16 cellular contexts compared by ENCODE assay signal in genomic region chr5:2190549-2190948, GRCh38.
DNase-seq lines count a peak whose midpoint lies in the region; ATAC-seq and TF ChIP-seq lines count a peak whose summit lies in the region.
"Had no signal": no experiment of that assay in that cellular context is flagged by ENCODE, and none has a peak within 500 bp of the region (broad histone marks: within the 10 kb centered on the region; RNA-seq: fewer than 3 reads in every experiment).

No MANE protein-coding gene starts in this region.

- no peaks in the 10 kb centered on the region for H3K36me3 ChIP-seq in suprapubic skin
- H3K36me3 ChIP-seq: BLaER1 had no signal

- H3K9me3 ChIP-seq in right cardiac atrium (ENCODE audit: control insufficient read depth, low read length), result peaks cover 4% of the 10 kb centered on the region
- H3K9me3 ChIP-seq in suprapubic skin, result no peaks in the 10 kb centered on the region

- 65% methylated on average over 9 of the region's 9 CpGs for WGBS in right cardiac atrium
- 65% methylated on average over 9 of the region's 9 CpGs for whole genome bisulfite sequencing in suprapubic skin

- no peaks in the 10 kb centered on the region for H3K36me3 Mint-ChIP-seq in natural killer cell treated with Interleukin-12 subunit alpha and Interleukin-12 subunit beta and Interleukin-15 and Interleukin-18, amount 100 ng/mL, for 72 hours
- H3K36me3 Mint-ChIP-seq: CD14-positive monocyte; CD4-positive, alpha-beta memory T cell had no signal

- H3K4me3 Mint-ChIP-seq in natural killer cell treated with Interleukin-12 subunit alpha and Interleukin-12 subunit beta and Interleukin-15 and Interleukin-18, amount 100 ng/mL, for 72 hours, result no peak overlapping the region
- H3K4me3 Mint-ChIP-seq: CD14-positive monocyte; CD4-positive, alpha-beta memory T cell; H9 had no signal

- H3K27ac ChIP-seq in right cardiac atrium (ENCODE audit: low read length) (no peak overlapping the region), suprapubic skin (no peak overlapping the region)
- H3K27ac ChIP-seq: BLaER1 had no signal

- no peak for TF ChIP-seq CTCF in suprapubic skin (IDR thresholded peaks at IDR 0.05)

- H3K9me3 Mint-ChIP-seq in natural killer cell treated with Interleukin-12 subunit alpha and Interleukin-12 subunit beta and Interleukin-15 and Interleukin-18, amount 100 ng/mL, for 72 hours, result no peaks in the 10 kb centered on the region

- no peak overlapping the region for H3K27ac Mint-ChIP-seq in natural killer cell treated with Interleukin-12 subunit alpha and Interleukin-12 subunit beta and Interleukin-15 and Interleukin-18, amount 100 ng/mL, for 72 hours
- H3K27ac Mint-ChIP-seq: CD14-positive monocyte; CD4-positive, alpha-beta memory T cell; H9 had no signal

- no peaks in the 10 kb centered on the region for H3K4me1 ChIP-seq in right cardiac atrium (ENCODE audit: control insufficient read depth, insufficient read depth, low read length)
- no peaks in the 10 kb centered on the region for H3K4me1 ChIP-seq in suprapubic skin

- no peak for TF ChIP-seq EP300 in suprapubic skin (IDR thresholded peaks at IDR 0.05)

- no peaks in the 10 kb centered on the region for H3K4me1 Mint-ChIP-seq in natural killer cell treated with Interleukin-12 subunit alpha and Interleukin-12 subunit beta and Interleukin-15 and Interleukin-18, amount 100 ng/mL, for 72 hours (ENCODE audit: low read depth in 2 of 2)
- H3K4me1 Mint-ChIP-seq: CD14-positive monocyte; CD4-positive, alpha-beta memory T cell; H9 had no signal

- intact Hi-C loops in cardiac septum (cut with DNase I), result no loop called here
- intact Hi-C loops in right cardiac atrium (cut with DNase I), result no loop called here

- no peak for TF ChIP-seq POLR2A in suprapubic skin (IDR thresholded peaks at IDR 0.05)

- H3K27me3 Mint-ChIP-seq in natural killer cell treated with Interleukin-12 subunit alpha and Interleukin-12 subunit beta and Interleukin-15 and Interleukin-18, amount 100 ng/mL, for 72 hours, result peaks cover 0 to 7% of the 10 kb centered on the region in 2 donors

- H3K27me3 ChIP-seq in right cardiac atrium (ENCODE audit: control insufficient read depth, insufficient read depth) (no peaks in the 10 kb centered on the region), suprapubic skin (no peaks in the 10 kb centered on the region)
- H3K27me3 ChIP-seq: BLaER1 had no signal

- no peak for ATAC-seq in right cardiac atrium
- no peak for ATAC-seq in natural killer cell treated with Interleukin-12 subunit alpha and Interleukin-12 subunit beta and Interleukin-15 and Interleukin-18, amount 100 ng/mL, for 72 hours
- ATAC-seq: GM12878 had no signal

- DNase-seq in cardiac septum (ENCODE audit: low spot score) (peak; percentile 26), right cardiac atrium (no peak), islet precursor cell (peak; percentile 16), suprapubic skin (ENCODE audit: low spot score in 2 of 2) (no peak), RPMI8226 (no peak)
- peak; percentile 3 for DNase-seq in stimulated activated CD8-positive, alpha-beta memory T cell treated with anti-CD3 and anti-CD28 coated beads, Interleukin-4, amount 100 ng/mL, for 48 hours
- no peak for DNase-seq in natural killer cell treated with Interleukin-12 subunit alpha and Interleukin-12 subunit beta and Interleukin-15 and Interleukin-18, amount 100 ng/mL, for 72 hours (ENCODE audit: low spot score)
- DNase-seq: 8988T; Calu3; CD4-positive, alpha-beta memory T cell; DMS79 treated with DMSO at 0.1 percent for 48 hours; EL; H9 had no signal

- H3K4me3 ChIP-seq in right cardiac atrium (ENCODE audit: low read length), result no peak overlapping the region
- H3K4me3 ChIP-seq in suprapubic skin, result no peak overlapping the region
- H3K4me3 ChIP-seq: BLaER1, GM12878 had no signal

Comparison
In these comparisons a context has a peak if more than half of its experiments do, and no peak if none do; other contexts are left out.
1. DNase-seq: peak in cardiac septum (single experiment), islet precursor cell (single experiment) and stimulated activated CD8-positive, alpha-beta memory T cell treated with anti-CD3 and anti-CD28 coated beads, Interleukin-4, amount 100 ng/mL, for 48 hours (single experiment); none in right cardiac atrium (0 of 3), suprapubic skin (0 of 2), RPMI8226 (single experiment) and natural killer cell treated with Interleukin-12 subunit alpha and Interleukin-12 subunit beta and Interleukin-15 and Interleukin-18, amount 100 ng/mL, for 72 hours (single experiment).